In genomic region chr18:36476433-36476832, GRCh38 we compare ENCODE assay signal across 20 cellular contexts.
"Had no signal": no experiment of that assay in that cellular context is flagged by ENCODE, and none has a peak within 500 bp of the region (broad histone marks: within the 10 kb centered on the region; RNA-seq: fewer than 3 reads in every experiment).

No MANE protein-coding gene starts in this region.

- DNase-seq: cortex of kidney; effector memory CD8-positive, alpha-beta T cell; erythroblast; esophagus squamous epithelium; gastrocnemius medialis; head of caudate nucleus; left cardiac atrium; left lung; mesenchymal stem cell; mucosa of descending colon; naive B cell; right lobe of liver; small intestine; stimulated activated CD4-positive, alpha-beta T cell treated with anti-CD3 and anti-CD28 coated beads, Interleukin-15, amount 100 ng/mL, for 24 hours; stimulated activated CD4-positive, alpha-beta T cell treated with anti-CD3 and anti-CD28 coated beads, Interleukin-2, amount 100 ng/mL, for 48 hours; stimulated activated CD8-positive, alpha-beta memory T cell treated with anti-CD3 and anti-CD28 coated beads, Interleukin-4, amount 100 ng/mL, for 48 hours; stimulated activated naive CD4-positive, alpha-beta T cell treated with Interleukin-2 at 50 U/mL for 16 hours; stomach; thyroid gland had no signal

- H3K9ac ChIP-seq: parathyroid adenoma had no signal

- H3K27ac ChIP-seq: esophagus squamous epithelium, gastrocnemius medialis, left lung, parathyroid adenoma, right lobe of liver, stomach, thyroid gland had no signal

- H2AFZ ChIP-seq: parathyroid adenoma had no signal

- H3K27me3 ChIP-seq: esophagus squamous epithelium, gastrocnemius medialis, left lung, right lobe of liver, stomach, thyroid gland had no signal

- H3K4me1 ChIP-seq: esophagus squamous epithelium, gastrocnemius medialis, left lung, parathyroid adenoma, right lobe of liver, stomach, thyroid gland had no signal

- H3K9me3 ChIP-seq: esophagus squamous epithelium, gastrocnemius medialis, left lung, mucosa of descending colon, right lobe of liver, stomach, thyroid gland had no signal

- ATAC-seq: effector memory CD8-positive, alpha-beta T cell; gastrocnemius medialis; left cardiac atrium; left lung; mucosa of descending colon; right lobe of liver had no signal

- H3K36me3 ChIP-seq: esophagus squamous epithelium, gastrocnemius medialis, left lung, right lobe of liver, stomach, thyroid gland had no signal

- H3K4me3 ChIP-seq: esophagus squamous epithelium, gastrocnemius medialis, left lung, mucosa of descending colon, right lobe of liver, stomach, thyroid gland had no signal
